Comparison of ENCODE assay signal across 30 cellular contexts in the genomic region with DNA sequence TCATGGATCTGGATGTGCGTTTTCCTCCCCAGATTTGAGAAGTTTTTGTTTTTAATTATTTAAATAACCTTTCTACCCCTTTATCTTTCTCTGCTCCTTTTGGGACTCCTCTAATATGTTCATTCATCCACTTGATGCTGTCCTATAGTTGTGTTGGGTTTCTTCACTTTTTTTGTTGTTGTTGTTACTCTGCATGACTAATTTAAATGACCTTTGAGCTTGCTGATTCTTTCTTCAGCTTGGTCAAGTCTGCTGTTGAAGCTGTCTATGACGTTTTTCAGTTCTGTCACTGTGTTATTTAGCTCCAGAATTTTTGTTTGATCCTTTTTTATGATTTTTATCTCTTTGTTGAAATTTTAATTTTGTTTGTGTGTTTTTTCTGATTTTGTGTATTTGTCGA.
DNase-seq lines count a peak whose midpoint lies in the region; ATAC-seq, FAIRE-seq and TF ChIP-seq lines count a peak whose summit lies in the region.
"Had no signal": no experiment of that assay in that cellular context is flagged by ENCODE, and none has a peak within 500 bp of the region (broad histone marks: within the 10 kb centered on the region; RNA-seq: fewer than 3 reads in every experiment).

No MANE protein-coding gene starts in this region.

- no peak overlapping the region for H2AFZ ChIP-seq in HepG2 (ENCODE audit: low read length)

- in situ Hi-C loops in HepG2 (cut with HindIII; ENCODE audit: extremely low pct_ligation_motif_present, low pct_unique_long_range_greater_than_20kb): no loop called here

- H3K36me3 ChIP-seq in HepG2 (replicated peaks in 1 of 2; ENCODE audit: control insufficient read depth in 1 of 2, insufficient read depth in 2 of 2, low read length in 2 of 2): no peaks in the 10 kb centered on the region
- H3K36me3 ChIP-seq in right lobe of liver: no peaks in the 10 kb centered on the region
- no peaks in the 10 kb centered on the region for H3K36me3 ChIP-seq in HEK293 (ENCODE audit: control insufficient read depth in 2 of 2, insufficient read depth in 1 of 2, low read length in 2 of 2)
- H3K36me3 ChIP-seq: BE2C; BLaER1; BLaER1 treated with 17β-estradiol and CSF1 and Interleukin-3, amounts not matched to agents 10 nM and 100 nM had no signal

- WGBS in HepG2 (ENCODE audit: low lambda C conversion rate): 0% methylated on average over 3 of the region's 3 CpGs
- WGBS in right lobe of liver (ENCODE audit: insufficient coverage, low coverage, low lambda C conversion rate, missing lambda C conversion rate): 32% methylated on average over 3 of the region's 3 CpGs

- TF ChIP-seq POLR2A in HepG2 (IDR thresholded peaks at IDR 0.05; ENCODE audit: insufficient read depth in 1 of 2, low read depth in 2 of 2, low read length in 2 of 2) (no peak), right lobe of liver (IDR thresholded peaks at IDR 0.05) (no peak)

- no peaks in the 10 kb centered on the region for H4K20me1 ChIP-seq in HepG2 (ENCODE audit: insufficient read depth, low read length)
- H4K20me1 ChIP-seq: BLaER1; BLaER1 treated with 17β-estradiol and CSF1 and Interleukin-3, amounts not matched to agents 10 nM and 100 nM had no signal

- H3K27me3 ChIP-seq in HepG2 (ENCODE audit: control insufficient read depth in 1 of 2, insufficient read depth in 2 of 2, low read length in 2 of 2) (no peaks in the 10 kb centered on the region; a peak in 1 of 5 replicates), right lobe of liver (no peaks in the 10 kb centered on the region)
- H3K27me3 ChIP-seq: BE2C; BLaER1; BLaER1 treated with 17β-estradiol and CSF1 and Interleukin-3, amounts not matched to agents 10 nM and 100 nM had no signal

- intact Hi-C loops in HepG2 (cut with micrococcal nuclease; ENCODE audit: unreplicated experiment): no loop called here
- intact Hi-C loops in right lobe of liver (cut with DNase I): no loop called here

- H3K9me3 ChIP-seq in HepG2 (ENCODE audit: low read length): peaks cover 22% of the 10 kb centered on the region
- H3K9me3 ChIP-seq in right lobe of liver: no peaks in the 10 kb centered on the region
- no peaks in the 10 kb centered on the region for H3K9me3 ChIP-seq in HEK293 (ENCODE audit: control insufficient read depth, insufficient read depth, low read depth, low read length)
- H3K9me3 ChIP-seq: A549, BE2C had no signal

- no peak for ATAC-seq in HepG2
- no peak for ATAC-seq in right lobe of liver
- ATAC-seq: A549; CD8-positive, alpha-beta T cell had no signal

- H3K9ac ChIP-seq in HepG2 (ENCODE audit: insufficient read depth, low read depth, low read length): no peak overlapping the region
- H3K9ac ChIP-seq: BLaER1; BLaER1 treated with 17β-estradiol and CSF1 and Interleukin-3, amounts not matched to agents 10 nM and 100 nM had no signal

- CTCF ChIA-PET in HepG2 (lab: Yijun Ruan, JAX; ENCODE audit: low intra/inter-chr PET ratio, low total read pairs) (no interaction called here), HEK293 (lab: Yijun Ruan, JAX) (interaction anchor here (0.7 kb wide), 1 partner anchor 464 kb away, joined by 3 read pairs; a partner anchor contains a TSS)

- no peaks in the 10 kb centered on the region for H3K79me2 ChIP-seq in HepG2 (ENCODE audit: insufficient read depth, low read length)

- no TSS peak for BruUV-seq in HepG2 (replicated peaks; lab: Mats Ljungman, UMichigan)

- no peak for DNase-seq in HepG2 (ENCODE audit: low spot score)
- no peak for DNase-seq in right lobe of liver
- no peak for DNase-seq in superior temporal gyrus (ENCODE audit: extremely low spot score)
- DNase-seq: 8988T; ACHN; AML-193; BE2C; C1 segment of cervical spinal cord; Caco-2; Calu3; CD4-positive, alpha-beta memory T cell; CD4-positive, alpha-beta T cell; CD4-positive, CD25-positive, alpha-beta regulatory T cell; CD8-positive, alpha-beta memory T cell; CD8-positive, alpha-beta T cell; COR-L47; DMS 273 treated with DMSO at 0.1 percent for 48 hours; DMS153; DMS53; DMS79; DMS79 treated with DMSO at 0.1 percent for 48 hours; DND-41; EL had no signal

- H3K4me3 ChIP-seq in HepG2 (replicated peaks in 1 of 3; ENCODE audit: insufficient read depth in 1 of 3, low read depth in 2 of 3, low read length in 3 of 3) (no peak overlapping the region), right lobe of liver (no peak overlapping the region), HEK293 (ENCODE audit: low read depth, low read length) (no peak overlapping the region)
- H3K4me3 ChIP-seq: A549; BLaER1; BLaER1 treated with 17β-estradiol and CSF1 and Interleukin-3, amounts not matched to agents 10 nM and 100 nM had no signal

- TF ChIP-seq EP300 in HepG2 (IDR thresholded peaks at IDR 0.05; ENCODE audit: low read depth in 2 of 2, low read length in 2 of 2) (no peak), HepG2 (CRISPR knock-in tag; IDR thresholded peaks at IDR 0.05; ENCODE audit: borderline replicate concordance) (no peak)

- H3K27ac ChIP-seq in HepG2 (ENCODE audit: extremely low read length, insufficient read depth, low read length) (no peak overlapping the region), right lobe of liver (no peak overlapping the region), HEK293 (ENCODE audit: extremely low read depth, low read depth, low read length) (no peak overlapping the region)
- H3K27ac ChIP-seq: 22Rv1; A549; BLaER1; BLaER1 treated with 17β-estradiol and CSF1 and Interleukin-3, amounts not matched to agents 10 nM and 100 nM; C4-2B had no signal

- no peak overlapping the region for H3K4me2 ChIP-seq in HepG2 (ENCODE audit: low read depth, low read length)
- H3K4me2 ChIP-seq: A549; BLaER1; BLaER1 treated with 17β-estradiol and CSF1 and Interleukin-3, amounts not matched to agents 10 nM and 100 nM had no signal

- H3K4me1 ChIP-seq in HepG2 (ENCODE audit: insufficient read depth, low read length) (no peaks in the 10 kb centered on the region), right lobe of liver (no peaks in the 10 kb centered on the region), HEK293 (ENCODE audit: control insufficient read depth, insufficient read depth, low read length) (no peaks in the 10 kb centered on the region)
- H3K4me1 ChIP-seq: A549, BLaER1, Caco-2 had no signal

- POLR2A ChIA-PET in HepG2 (lab: Yijun Ruan, JAX) (no interaction called here), HEK293 (lab: Yijun Ruan, JAX) (no interaction called here)

- no peak for TF ChIP-seq RAD21 in HepG2 (CRISPR knock-in tag; IDR thresholded peaks at IDR 0.05)

- FAIRE-seq in HepG2 (lab: Jason Lieb, UNC): no peak
- FAIRE-seq: A549, D721Med had no signal

- TF ChIP-seq CTCF in HepG2 (CRISPR knock-in tag; IDR thresholded peaks at IDR 0.05): no peak
- TF ChIP-seq CTCF in right lobe of liver (IDR thresholded peaks at IDR 0.05): no peak
- no peak for TF ChIP-seq CTCF in HEK293 (tag by site-specific recombination; IDR thresholded peaks at IDR 0.05)

TF ChIP-seq in HepG2, 621 proteins besides CTCF, POLR2A, EP300 and RAD21:
- TF ChIP-seq, protein P1, sequence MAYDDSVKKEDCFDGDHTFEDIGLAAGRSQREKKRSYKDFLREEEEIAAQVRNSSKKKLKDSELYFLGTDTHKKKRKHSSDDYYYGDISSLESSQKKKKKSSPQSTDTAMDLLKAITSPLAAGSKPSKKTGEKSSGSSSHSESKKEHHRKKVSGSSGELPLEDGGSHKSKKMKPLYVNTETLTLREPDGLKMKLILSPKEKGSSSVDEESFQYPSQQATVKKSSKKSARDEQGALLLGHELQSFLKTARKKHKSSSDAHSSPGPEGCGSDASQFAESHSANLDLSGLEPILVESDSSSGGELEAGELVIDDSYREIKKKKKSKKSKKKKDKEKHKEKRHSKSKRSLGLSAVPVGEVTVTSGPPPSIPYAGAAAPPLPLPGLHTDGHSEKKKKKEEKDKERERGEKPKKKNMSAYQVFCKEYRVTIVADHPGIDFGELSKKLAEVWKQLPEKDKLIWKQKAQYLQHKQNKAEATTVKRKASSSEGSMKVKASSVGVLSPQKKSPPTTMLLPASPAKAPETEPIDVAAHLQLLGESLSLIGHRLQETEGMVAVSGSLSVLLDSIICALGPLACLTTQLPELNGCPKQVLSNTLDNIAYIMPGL (CRISPR knock-in tag; IDR thresholded peaks at IDR 0.05; ENCODE audit: borderline replicate concordance in 1 of 2, low read depth in 1 of 2): no peak
- TF ChIP-seq ZNF160 (CRISPR knock-in tag; IDR thresholded peaks at IDR 0.05): peak; percentile 96

TF ChIP-seq in HEK293, 187 proteins besides CTCF, POLR2A, EP300 and RAD21 (continues in another document):
- TF ChIP-seq SETDB1 (IDR thresholded peaks at IDR 0.05; ENCODE audit: insufficient read length, low read length): peak; percentile 59
- TF ChIP-seq ZNF677 (tag by site-specific recombination; IDR thresholded peaks at IDR 0.05): no peak
- TF ChIP-seq GLI4 (tag by site-specific recombination; IDR thresholded peaks at IDR 0.05): no peak
- no peak for TF ChIP-seq WT1 (tag by site-specific recombination; IDR thresholded peaks at IDR 0.05)
- TF ChIP-seq, protein P2, sequence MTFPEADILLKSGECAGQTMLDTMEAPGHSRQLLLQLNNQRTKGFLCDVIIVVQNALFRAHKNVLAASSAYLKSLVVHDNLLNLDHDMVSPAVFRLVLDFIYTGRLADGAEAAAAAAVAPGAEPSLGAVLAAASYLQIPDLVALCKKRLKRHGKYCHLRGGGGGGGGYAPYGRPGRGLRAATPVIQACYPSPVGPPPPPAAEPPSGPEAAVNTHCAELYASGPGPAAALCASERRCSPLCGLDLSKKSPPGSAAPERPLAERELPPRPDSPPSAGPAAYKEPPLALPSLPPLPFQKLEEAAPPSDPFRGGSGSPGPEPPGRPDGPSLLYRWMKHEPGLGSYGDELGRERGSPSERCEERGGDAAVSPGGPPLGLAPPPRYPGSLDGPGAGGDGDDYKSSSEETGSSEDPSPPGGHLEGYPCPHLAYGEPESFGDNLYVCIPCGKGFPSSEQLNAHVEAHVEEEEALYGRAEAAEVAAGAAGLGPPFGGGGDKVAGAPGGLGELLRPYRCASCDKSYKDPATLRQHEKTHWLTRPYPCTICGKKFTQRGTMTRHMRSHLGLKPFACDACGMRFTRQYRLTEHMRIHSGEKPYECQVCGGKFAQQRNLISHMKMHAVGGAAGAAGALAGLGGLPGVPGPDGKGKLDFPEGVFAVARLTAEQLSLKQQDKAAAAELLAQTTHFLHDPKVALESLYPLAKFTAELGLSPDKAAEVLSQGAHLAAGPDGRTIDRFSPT (tag by site-specific recombination; IDR thresholded peaks at IDR 0.05): no peak
- TF ChIP-seq ZNF549 (tag by site-specific recombination; IDR thresholded peaks at IDR 0.05): peak; percentile 89
- TF ChIP-seq, protein P3, sequence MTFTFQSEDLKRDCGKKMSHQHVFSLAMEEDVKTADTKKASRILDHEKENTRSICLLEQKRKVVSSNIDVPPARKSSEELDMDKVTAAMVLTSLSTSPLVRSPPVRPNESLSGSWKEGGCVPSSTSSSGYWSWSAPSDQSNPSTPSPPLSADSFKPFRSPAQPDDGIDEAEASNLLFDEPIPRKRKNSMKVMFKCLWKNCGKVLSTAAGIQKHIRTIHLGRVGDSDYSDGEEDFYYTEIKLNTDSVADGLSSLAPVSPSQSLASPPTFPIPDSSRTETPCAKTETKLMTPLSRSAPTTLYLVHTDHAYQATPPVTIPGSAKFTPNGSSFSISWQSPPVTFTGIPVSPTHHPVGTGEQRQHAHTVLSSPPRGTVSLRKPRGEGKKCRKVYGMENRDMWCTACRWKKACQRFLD (tag by site-specific recombination; IDR thresholded peaks at IDR 0.05): no peak
